8 cellular contexts compared by ENCODE assay signal in the genomic region with DNA sequence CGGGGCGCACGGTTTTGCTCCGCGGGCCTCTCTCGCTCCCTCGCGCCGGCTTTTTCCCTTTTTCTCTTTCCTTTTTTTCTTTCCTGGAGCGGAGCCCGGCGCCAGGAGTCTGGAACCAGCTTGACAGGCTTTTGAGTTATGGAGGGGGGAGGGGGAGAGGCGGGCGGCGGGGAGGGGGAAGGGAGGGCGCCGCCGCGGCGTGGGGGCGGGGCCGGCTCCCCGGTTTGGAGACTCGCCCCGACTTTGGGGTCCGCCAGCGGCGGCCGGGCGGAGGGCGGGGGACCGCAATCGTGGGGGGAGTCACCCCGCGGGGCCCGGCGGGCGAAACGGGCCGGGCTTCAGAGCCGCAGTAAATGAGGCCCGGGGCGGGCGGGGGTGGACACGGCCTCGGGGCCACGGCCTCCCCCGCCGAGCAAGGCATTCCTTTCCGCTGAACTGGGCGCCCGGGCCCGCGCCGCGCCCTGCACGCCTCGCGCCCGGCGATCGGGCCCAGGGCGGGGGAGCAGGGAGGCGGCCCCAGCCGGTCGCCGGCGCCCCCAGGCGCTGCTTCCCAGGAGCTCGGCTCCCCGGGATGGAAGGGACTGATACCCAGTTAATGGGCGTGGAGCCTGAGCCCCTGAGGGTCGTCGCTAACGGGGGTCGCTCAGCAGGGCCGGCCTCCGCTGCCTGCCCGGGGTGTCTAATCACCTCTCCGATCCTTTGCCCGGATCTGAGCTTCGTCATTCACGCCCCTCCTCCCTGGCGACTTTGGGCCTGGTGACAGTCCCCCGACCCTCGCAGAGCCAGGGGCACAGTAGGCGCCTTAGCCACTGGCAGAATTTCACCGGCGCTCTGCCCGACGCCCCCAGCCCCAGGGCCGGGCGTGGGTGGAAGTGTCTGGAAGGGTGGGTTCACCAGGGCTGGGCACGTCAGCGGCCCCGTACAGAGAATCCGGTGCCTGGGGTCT.
DNase-seq lines count a peak whose midpoint lies in the region; ATAC-seq and TF ChIP-seq lines count a peak whose summit lies in the region.

No MANE protein-coding gene starts in this region.

- peak overlapping the region; percentile 98 to 99 for H3K27ac ChIP-seq in lung (ENCODE audit: low read depth in 1 of 2, low read length in 1 of 2)

- H3K4me1 ChIP-seq in endocrine pancreas (ENCODE audit: control insufficient read depth, insufficient read depth, low read length) (no peaks in the 10 kb centered on the region), lung (ENCODE audit: control insufficient read depth in 2 of 2, insufficient read depth in 2 of 2, low read length in 2 of 2) (peaks cover 0 to 20% of the 10 kb centered on the region in 2 donors)

- no peak for TF ChIP-seq CTCF in Calu3 (IDR thresholded peaks at IDR 0.05; ENCODE audit: unreplicated experiment)
- no peak for TF ChIP-seq CTCF in lung (IDR thresholded peaks at IDR 0.05; ENCODE audit: control extremely low read depth, extremely low read depth)

- H3K9me3 Mint-ChIP-seq in Calu3 (ENCODE audit: low read depth, unreplicated experiment) = no peaks in the 10 kb centered on the region

- peak overlapping the region; percentile 98 for H3K27ac Mint-ChIP-seq in Calu3 (ENCODE audit: unreplicated experiment)

- H3K4me3 Mint-ChIP-seq in Calu3 (ENCODE audit: low read depth, unreplicated experiment) = peak overlapping the region; percentile 57

- peak; percentile 72 for ATAC-seq in lung (ENCODE audit: insufficient read depth, low FRiP score)
- peak; percentile 26 for ATAC-seq in stimulated activated naive CD8-positive, alpha-beta T cell treated with anti-CD3 and anti-CD28 coated beads, Interleukin-15, Interleukin-2, amounts not matched to agents 100 U/mL and 50 U/mL, for 24 hours

- DNase-seq in Calu3 (peak; percentile 78), NCI-H1048 (lab: John Stamatoyannopoulos, UW) (peak; percentile 46), lung (ENCODE audit: low spot score) (peak; percentile 87), germinal center (ENCODE audit: low spot score) (no peak)
- DNase-seq in activated CD4-positive, alpha-beta T cell treated with anti-CD3 and anti-CD28 coated beads, Interleukin-2, amount 50 U/mL, for 1 hour = peak; percentile 40
- DNase-seq in stimulated activated naive CD8-positive, alpha-beta T cell treated with anti-CD3 and anti-CD28 coated beads, Interleukin-15, Interleukin-2, amounts not matched to agents 100 U/mL and 50 U/mL, for 24 hours = peak; percentile 57
- no peak for DNase-seq in NK-92 treated with Interleukin-12 subunit alpha and Interleukin-12 subunit beta, amount 100 ng/mL, for 24 hours (lab: John Stamatoyannopoulos, UW)

- no peaks in the 10 kb centered on the region for H3K36me3 ChIP-seq in endocrine pancreas (ENCODE audit: control insufficient read depth, insufficient read depth, low read length)
- H3K36me3 ChIP-seq in lung (ENCODE audit: control insufficient read depth in 2 of 2, insufficient read depth in 2 of 2, low read length in 2 of 2) = no peaks in the 10 kb centered on the region

- BruUV-seq in Calu3 (replicated peaks; lab: Mats Ljungman, UMichigan) = no TSS peak

- H3K4me1 Mint-ChIP-seq in Calu3 (ENCODE audit: low read depth, unreplicated experiment) = peaks cover 62% of the 10 kb centered on the region

- no peaks in the 10 kb centered on the region for H3K9me3 ChIP-seq in endocrine pancreas (ENCODE audit: control insufficient read depth, low read length)
- H3K9me3 ChIP-seq in lung (ENCODE audit: control insufficient read depth in 2 of 2, insufficient read depth in 1 of 2, low read length in 1 of 2) = no peaks in the 10 kb centered on the region

- no peaks in the 10 kb centered on the region for H3K27me3 ChIP-seq in endocrine pancreas (ENCODE audit: control insufficient read depth, insufficient read depth, low read length)
- H3K27me3 ChIP-seq in lung (ENCODE audit: control insufficient read depth, insufficient read depth) = no peaks in the 10 kb centered on the region

- peak overlapping the region; percentile 75 for H3K9ac ChIP-seq in endocrine pancreas (ENCODE audit: control insufficient read depth, insufficient read depth, low read length)

- WGBS in lung, 2 donors = 2 to 3% methylated on average over 54 to 97 of the region's 97 CpGs

- intact Hi-C loops in Calu3 (cut with micrococcal nuclease; ENCODE audit: unreplicated experiment) = loop anchor here (10.0 kb wide), 1 partner anchor 68 kb away; no protein-coding TSS in a partner anchor

- CTCF ChIA-PET in Calu3 (lab: Charles Lee) = interaction anchor here (0.6 to 2.9 kb wide), 7 partner anchors 12 to 1183 kb away, joined by 3 to 11 read pairs (median 3); no protein-coding TSS in a partner anchor

- H3K27me3 Mint-ChIP-seq in Calu3 (ENCODE audit: unreplicated experiment) = no peaks in the 10 kb centered on the region

- H3K4me3 ChIP-seq in endocrine pancreas (ENCODE audit: control insufficient read depth, insufficient read depth, low read length) (no peak overlapping the region), lung (peak overlapping the region; percentile 5)

- peaks cover 56% of the 10 kb centered on the region for H3K36me3 Mint-ChIP-seq in Calu3 (ENCODE audit: insufficient read depth, unreplicated experiment)

Comparison
In these comparisons a context has a peak if more than half of its experiments do, and no peak if none do; other contexts are left out.
1. DNase-seq: peak in Calu3 (single experiment), NCI-H1048 (single experiment), activated CD4-positive, alpha-beta T cell treated with anti-CD3 and anti-CD28 coated beads, Interleukin-2, amount 50 U/mL, for 1 hour (single experiment), lung (single experiment) and stimulated activated naive CD8-positive, alpha-beta T cell treated with anti-CD3 and anti-CD28 coated beads, Interleukin-15, Interleukin-2, amounts not matched to agents 100 U/mL and 50 U/mL, for 24 hours (single experiment); none in germinal center (single experiment) and NK-92 treated with Interleukin-12 subunit alpha and Interleukin-12 subunit beta, amount 100 ng/mL, for 24 hours (single experiment).